1 cellular context compared by ENCODE assay signal in the genomic region with DNA sequence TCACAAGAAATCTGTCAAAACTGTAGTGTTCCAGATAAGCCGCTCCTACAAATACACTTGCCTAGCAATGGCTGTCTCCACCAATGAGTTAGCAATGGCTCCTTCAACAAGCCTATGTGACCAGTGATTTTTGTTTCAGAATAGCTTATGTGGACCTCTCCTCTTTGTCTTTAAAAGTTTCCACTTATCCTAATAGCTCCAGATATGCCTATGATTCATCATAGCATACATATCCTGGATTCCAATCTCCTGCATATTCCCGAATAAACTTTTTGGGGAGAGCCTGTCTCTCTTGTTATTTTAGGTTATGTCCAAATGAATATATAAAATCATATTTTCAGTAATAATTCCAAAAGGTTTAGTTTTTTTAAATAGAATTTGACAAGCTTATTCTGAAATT.
TF ChIP-seq lines count a peak whose summit lies in the region.

No MANE protein-coding gene starts in this region.

TF ChIP-seq in IMR-90, 13 proteins besides CTCF, POLR2A, EP300 and RAD21:
- no peak for TF ChIP-seq RCOR1 (IDR thresholded peaks at IDR 0.05; ENCODE audit: insufficient replicate concordance, low read length)
